19 cellular contexts compared by ENCODE assay signal in the genomic region with DNA sequence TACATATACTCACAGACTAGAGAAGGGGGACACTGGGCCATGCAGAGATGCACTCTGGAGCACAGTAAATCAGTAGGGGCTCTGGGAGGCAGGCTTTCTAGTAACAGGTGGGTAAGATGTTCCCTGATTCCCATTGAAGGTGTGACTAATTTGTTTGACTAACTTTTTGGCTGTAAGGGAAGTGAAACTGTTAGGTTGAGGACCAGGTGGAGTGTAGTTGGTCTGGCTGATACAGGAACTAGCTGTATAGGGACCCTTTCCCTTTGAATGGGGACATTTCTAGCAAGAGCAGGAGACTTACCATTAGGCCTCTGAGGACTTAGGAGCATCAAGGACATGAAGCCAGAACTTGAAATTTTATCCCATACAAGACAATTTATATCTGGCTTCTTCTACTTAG.
DNase-seq lines count a peak whose midpoint lies in the region; ATAC-seq, FAIRE-seq and TF ChIP-seq lines count a peak whose summit lies in the region.
"Had no signal": no experiment of that assay in that cellular context is flagged by ENCODE, and none has a peak within 500 bp of the region (broad histone marks: within the 10 kb centered on the region; RNA-seq: fewer than 3 reads in every experiment).

No MANE protein-coding gene starts in this region.

- no peak for TF ChIP-seq CTCF in bronchial epithelial cell (IDR thresholded peaks at IDR 0.05; ENCODE audit: insufficient read depth, low read length, severe bottlenecking)

- no peak for TF ChIP-seq POLR2A in GM12891 (IDR thresholded peaks at IDR 0.05; ENCODE audit: low read depth, low read length)

- ATAC-seq in GM21526 (IDR thresholded peaks at IDR 0.05; ENCODE audit: low FRiP score, unreplicated experiment), result no peak
- ATAC-seq: CD8-positive, alpha-beta T cell had no signal

- H3K36me3 ChIP-seq in bronchial epithelial cell (ENCODE audit: control insufficient read depth, insufficient read depth, low read length), result no peaks in the 10 kb centered on the region
- H3K36me3 ChIP-seq: BLaER1, HAP-1 had no signal

- FAIRE-seq in GM12891 (lab: Jason Lieb, UNC) (no peak), bronchial epithelial cell (lab: Jason Lieb, UNC) (peak; percentile 13), frontal cortex (lab: Jason Lieb, UNC) (no peak)
- FAIRE-seq: H54 had no signal

- DNase-seq in GM12891 (ENCODE audit: insufficient read length, low spot score) (no peak), NAMALWA (ENCODE audit: low spot score) (peak; percentile 17), RPMI8226 (peak; percentile 45), bronchial epithelial cell (ENCODE audit: low read depth) (no peak), SW 1271 (lab: John Stamatoyannopoulos, UW) (no peak), frontal cortex (ENCODE audit: low spot score in 2 of 2) (no peak), kidney glomerular epithelial cell (lab: John Stamatoyannopoulos, UW) (no peak)
- DNase-seq: Caco-2; CD4-positive, CD25-positive, alpha-beta regulatory T cell; CD8-positive, alpha-beta T cell; DMS53; DMS79 treated with DMSO at 0.1 percent for 48 hours; GF-D8; GOT3; HFFc6 had no signal

- H3K4me3 ChIP-seq in bronchial epithelial cell (ENCODE audit: low read depth, low read length), result no peak overlapping the region
- H3K4me3 ChIP-seq: BLaER1, HAP-1 had no signal

- no peaks in the 10 kb centered on the region for H3K27me3 ChIP-seq in bronchial epithelial cell (ENCODE audit: control insufficient read depth, insufficient read depth, low read length)
- H3K27me3 ChIP-seq: BLaER1 had no signal

TF ChIP-seq in GM12891, 5 proteins besides CTCF, POLR2A, EP300 and RAD21:
- TF ChIP-seq TAF1 (IDR thresholded peaks at IDR 0.05; ENCODE audit: low read depth, low read length) (no peak), SPI1 (IDR thresholded peaks at IDR 0.05; ENCODE audit: low read depth, low read length) (peak; percentile 58)

Comparison
In these comparisons a context has a peak if more than half of its experiments do, and no peak if none do; other contexts are left out.
1. DNase-seq: peak in NAMALWA (single experiment) and RPMI8226 (single experiment); none in GM12891 (single experiment), bronchial epithelial cell (single experiment), SW 1271 (0 of 2), frontal cortex (0 of 2) and kidney glomerular epithelial cell (single experiment).